8 cellular contexts compared by ENCODE assay signal in the genomic region with DNA sequence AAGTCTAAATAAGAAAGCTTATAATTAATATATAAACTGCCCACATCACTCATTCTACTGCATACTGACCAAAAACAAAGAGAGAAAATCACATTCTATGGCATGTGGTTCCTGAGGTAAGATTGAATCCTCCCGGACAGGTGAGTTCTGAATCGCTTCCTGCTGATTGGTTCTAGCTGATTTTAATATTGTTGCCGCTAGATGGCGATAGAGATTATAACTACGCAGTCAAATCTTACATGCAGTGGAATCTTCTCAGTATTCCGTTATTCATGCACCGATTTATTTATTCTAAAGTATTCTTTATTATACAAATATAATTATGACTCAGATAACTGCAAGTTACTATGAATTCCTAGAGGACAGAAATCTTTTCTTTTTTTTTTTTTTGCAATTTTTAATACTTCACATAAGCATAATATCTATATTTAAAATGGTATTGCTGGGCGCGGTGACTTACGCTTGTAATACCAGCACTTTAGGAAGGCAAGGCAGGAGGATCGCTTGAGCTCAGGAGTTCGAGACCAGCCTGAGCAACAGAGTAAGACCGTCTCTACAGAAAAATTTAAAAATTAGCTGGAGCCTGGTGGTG. TPM values are rescaled to one million over a fixed set of nuclear protein-coding genes. Genes with fewer than 3 reads are reported as not detected.
A peak's percentile ranks its signal among the peaks of the same experiment; 100 is the strongest.
DNase-seq lines count a peak whose midpoint lies in the region; ATAC-seq and TF ChIP-seq lines count a peak whose summit lies in the region.

No MANE protein-coding gene starts in this region.

- ATAC-seq in right lobe of liver (peak; percentile 88 to 94 (median 92)), aorta (ENCODE audit: low FRiP score) (peak; percentile 71)

- TF ChIP-seq POLR2A in right lobe of liver (IDR thresholded peaks at IDR 0.05) = no peak

- no peak overlapping the region for H3K27ac ChIP-seq in KMS-11
- no peak overlapping the region for H3K27ac ChIP-seq in colonic mucosa
- H3K27ac ChIP-seq in right lobe of liver = no peak overlapping the region
- no peak overlapping the region for H3K27ac ChIP-seq in aorta (ENCODE audit: low read depth in 1 of 2, low read length in 2 of 2)

- no peaks in the 10 kb centered on the region for H3K4me1 ChIP-seq in KMS-11 (ENCODE audit: low read depth, poor library complexity, severe bottlenecking)
- H3K4me1 ChIP-seq in colonic mucosa = no peaks in the 10 kb centered on the region
- H3K4me1 ChIP-seq in right lobe of liver = no peaks in the 10 kb centered on the region
- H3K4me1 ChIP-seq in aorta (ENCODE audit: control insufficient read depth in 1 of 2, insufficient read depth in 2 of 2, low read length in 2 of 2) = no peaks in the 10 kb centered on the region

- no peak overlapping the region for H2AFZ ChIP-seq in KMS-11 (ENCODE audit: low read depth)

- no peaks in the 10 kb centered on the region for H3K27me3 ChIP-seq in KMS-11 (ENCODE audit: insufficient read depth, low read depth)
- H3K27me3 ChIP-seq in colonic mucosa = no peaks in the 10 kb centered on the region
- H3K27me3 ChIP-seq in right lobe of liver = no peaks in the 10 kb centered on the region
- H3K27me3 ChIP-seq in aorta (ENCODE audit: control insufficient read depth in 1 of 2, insufficient read depth in 2 of 2, low read length in 1 of 2) = no peaks in the 10 kb centered on the region

- H3K9me3 ChIP-seq in colonic mucosa (no peaks in the 10 kb centered on the region), right lobe of liver (no peaks in the 10 kb centered on the region), aorta (ENCODE audit: control insufficient read depth, low read length) (no peaks in the 10 kb centered on the region)

- H3K4me3 ChIP-seq in KMS-11 (IDR thresholded peaks at IDR 0.05; ENCODE audit: insufficient read depth, low read depth, low read length) (no peak overlapping the region), colonic mucosa (no peak overlapping the region), right lobe of liver (no peak overlapping the region), aorta (ENCODE audit: low read length in 2 of 2) (no peak overlapping the region)

- intact Hi-C loops in colonic mucosa (cut with DNase I) (loop anchor here (5.0 to 10.0 kb wide), 2 partner anchors 341 to 679 kb away; no protein-coding TSS in a partner anchor), right lobe of liver (cut with DNase I) (loop anchor here in 1 of 2 donors (10.0 kb wide), 1 partner anchor 681 kb away; no protein-coding TSS in a partner anchor), aorta (cut with DNase I) (loop anchor here (5.0 to 10.0 kb wide), 4 partner anchors 344 to 679 kb away; no protein-coding TSS in a partner anchor)

- no peaks in the 10 kb centered on the region for H3K36me3 ChIP-seq in KMS-11 (ENCODE audit: insufficient read depth)
- no peaks in the 10 kb centered on the region for H3K36me3 ChIP-seq in colonic mucosa
- H3K36me3 ChIP-seq in right lobe of liver = no peaks in the 10 kb centered on the region
- no peaks in the 10 kb centered on the region for H3K36me3 ChIP-seq in aorta (ENCODE audit: control insufficient read depth in 1 of 2, insufficient read depth in 2 of 2, low read length in 1 of 2)

- no peaks in the 10 kb centered on the region for H4K20me1 ChIP-seq in KMS-11 (ENCODE audit: insufficient read depth)

- H3K9ac ChIP-seq in KMS-11 (no peak overlapping the region), colonic mucosa (ENCODE audit: low read depth in 2 of 2, low read length in 2 of 2) (no peak overlapping the region)

- no peak overlapping the region for H3K4me2 ChIP-seq in KMS-11

- 25% methylated on average over 13 of the region's 13 CpGs for WGBS in right lobe of liver (ENCODE audit: insufficient coverage, low coverage, low lambda C conversion rate, missing lambda C conversion rate)
- 27 to 31% methylated on average over 13 of the region's 13 CpGs for WGBS in aorta, 2 donors

- TF ChIP-seq CTCF in KMS-11 (conservative IDR thresholded peaks at IDR 0.05; ENCODE audit: low read depth, low read length) = peak; percentile 61; the same call in 1 of the 2 replicates
- peak; percentile 75 for TF ChIP-seq CTCF in colonic mucosa (IDR thresholded peaks at IDR 0.05)
- TF ChIP-seq CTCF in right lobe of liver (IDR thresholded peaks at IDR 0.05) = peak; percentile 70 to 84 (median 77)

- no peaks in the 10 kb centered on the region for H3K79me2 ChIP-seq in KMS-11 (ENCODE audit: insufficient read depth, low read depth)

- DNase-seq in stimulated activated CD4-positive, alpha-beta T cell treated with anti-CD3 and anti-CD28 coated beads, Interleukin-15, amount 100 ng/mL, for 24 hours = peak; percentile 13
- DNase-seq in stimulated activated CD4-positive, alpha-beta T cell treated with anti-CD3 and anti-CD28 coated beads, Interleukin-2, amount 100 ng/mL, for 24 hours = no peak
- DNase-seq in H4 (ENCODE audit: low spot score) = peak; percentile 41
- DNase-seq in OCI-M1 (lab: John Stamatoyannopoulos, UW) = peak; percentile 63
- peak; percentile 28 for DNase-seq in colonic mucosa
- no peak for DNase-seq in right lobe of liver
- no peak for DNase-seq in aorta

RNA-seq across cellular contexts. Expression of a gene that starts 24.2 kb away (rescaled TPM):
- total RNA-seq in H4 (2014; rRNA removed; shearing (Covaris generic)) = 21.8 and 27.4 TPM in 2 replicates
- 10 to 100 TPM; 26.5 to 28.0 TPM for total RNA-seq in colonic mucosa
- total RNA-seq in right lobe of liver = 10 to 100 TPM; 24.6 to 27.7 (median 25.7) TPM
- 10 to 100 TPM; 54.2 to 56.8 TPM for total RNA-seq in aorta
- 10 to 100 TPM; 15.8 to 16.9 TPM for polyA plus RNA-seq in aorta

Comparison
In these comparisons a context has a peak if more than half of its experiments do, and no peak if none do; other contexts are left out.
1. DNase-seq: peak in stimulated activated CD4-positive, alpha-beta T cell treated with anti-CD3 and anti-CD28 coated beads, Interleukin-15, amount 100 ng/mL, for 24 hours (single experiment), H4 (single experiment), OCI-M1 (single experiment) and colonic mucosa (single experiment); none in stimulated activated CD4-positive, alpha-beta T cell treated with anti-CD3 and anti-CD28 coated beads, Interleukin-2, amount 100 ng/mL, for 24 hours (0 of 2), right lobe of liver (0 of 3) and aorta (0 of 2).
2. Peak in every context shown above with its lines, with median percentiles within 50 percentile points of each other: CTCF ChIP-seq.